ENCODE assay signal across 21 cellular contexts in genomic region chr20:2244523-2244922, GRCh38. TPM values are rescaled to one million over a fixed set of nuclear protein-coding genes. Genes with fewer than 3 reads are reported as not detected.
"Had no signal": no experiment of that assay in that cellular context is flagged by ENCODE, and none has a peak within 500 bp of the region (broad histone marks: within the 10 kb centered on the region; RNA-seq: fewer than 3 reads in every experiment).

No MANE protein-coding gene starts in this region.

- H3K36me3 ChIP-seq: esophagus muscularis mucosa, gastrocnemius medialis, heart right ventricle, right lobe of liver, tibial artery, upper lobe of right lung, vagina had no signal

- H3K27ac ChIP-seq: epithelial cell of prostate, esophagus muscularis mucosa, gastrocnemius medialis, heart right ventricle, parathyroid adenoma, psoas muscle, right lobe of liver, tibial artery, upper lobe of right lung, vagina had no signal

- H3K4me3 ChIP-seq: esophagus muscularis mucosa, gastrocnemius medialis, heart right ventricle, mucosa of descending colon, psoas muscle, right lobe of liver, tibial artery, upper lobe of right lung, vagina had no signal

- H3K9ac ChIP-seq: parathyroid adenoma had no signal

- H3K27me3 ChIP-seq: right lobe of liver, vagina had no signal

- DNase-seq: effector memory CD4-positive, alpha-beta T cell; gastrocnemius medialis; heart right ventricle; hypothalamus; mucosa of descending colon; naive thymus-derived CD8-positive, alpha-beta T cell; psoas muscle; right lobe of liver; stimulated activated CD4-positive, alpha-beta T cell treated with anti-CD3 and anti-CD28 coated beads, Interleukin-4, amount 100 ng/mL, for 1 hour; stimulated activated CD8-positive, alpha-beta memory T cell treated with anti-CD3 and anti-CD28 coated beads, Interleukin-4, amount 100 ng/mL, for 48 hours; tibial artery; upper lobe of right lung had no signal

- H3K4me1 ChIP-seq: esophagus muscularis mucosa, gastrocnemius medialis, parathyroid adenoma, psoas muscle, right lobe of liver, tibial artery, upper lobe of right lung had no signal

- H2AFZ ChIP-seq: parathyroid adenoma had no signal

- H3K9me3 ChIP-seq: esophagus muscularis mucosa, gastrocnemius medialis, heart right ventricle, mucosa of descending colon, psoas muscle, right lobe of liver, tibial artery, upper lobe of right lung, vagina had no signal

- FAIRE-seq: islet of Langerhans had no signal

- H3K79me2 ChIP-seq: parathyroid adenoma had no signal

- ATAC-seq: gastrocnemius medialis; heart right ventricle; left lobe of liver; mucosa of descending colon; naive thymus-derived CD8-positive, alpha-beta T cell; psoas muscle; stimulated activated effector memory CD8-positive, alpha-beta T cell treated with anti-CD3 and anti-CD28 coated beads, Interleukin-12 subunit alpha, Interleukin-12 subunit beta, amount 100 ng/mL, for 72 hours; upper lobe of right lung had no signal

RNA-seq across cellular contexts. Expression of gene TGM3, which starts 51.3 kb away (rescaled TPM):
- total RNA-seq: fibroblast of villous mesenchyme; gastrocnemius medialis; heart right ventricle; naive thymus-derived CD8-positive, alpha-beta T cell; omental fat pad; upper lobe of right lung had no signal
- polyA plus RNA-seq: naive thymus-derived CD8-positive, alpha-beta T cell had no signal
